Comparison of ENCODE assay signal across 1 cellular context in genomic region chr3:57752307-57752706, GRCh38.
TF ChIP-seq lines count a peak whose summit lies in the region.

No MANE protein-coding gene starts in this region.

TF ChIP-seq in IMR-90, 13 proteins besides CTCF, POLR2A, EP300 and RAD21 (continued from another document):
- no peak for TF ChIP-seq RCOR1 (IDR thresholded peaks at IDR 0.05; ENCODE audit: insufficient replicate concordance, low read length)
- no peak for TF ChIP-seq USF2 (IDR thresholded peaks at IDR 0.05; ENCODE audit: low read depth, low read length)
- no peak for TF ChIP-seq SMC3 (IDR thresholded peaks at IDR 0.05; ENCODE audit: low read depth, low read length)
- no peak for TF ChIP-seq NFE2L2 (IDR thresholded peaks at IDR 0.05; ENCODE audit: low read depth, low read length)
- TF ChIP-seq MAFK (IDR thresholded peaks at IDR 0.05; ENCODE audit: low read depth, low read length): no peak
- no peak for TF ChIP-seq BHLHE40 (IDR thresholded peaks at IDR 0.05; ENCODE audit: low read depth, low read length)
- TF ChIP-seq CEBPB (IDR thresholded peaks at IDR 0.05; ENCODE audit: low read depth, low read length): no peak
